ENCODE assay signal across 31 cellular contexts in genomic region chr3:23655749-23656148, GRCh38.
"Had no signal": no experiment of that assay in that cellular context is flagged by ENCODE, and none has a peak within 500 bp of the region (broad histone marks: within the 10 kb centered on the region; RNA-seq: fewer than 3 reads in every experiment).

No MANE protein-coding gene starts in this region.

- H3K4me1 ChIP-seq: body of pancreas, breast epithelium had no signal

- FAIRE-seq: astrocyte had no signal

- DNase-seq: activated B cell treated with CpG ODN at 0.5 μM for 24 hours; activated CD4-positive, alpha-beta memory T cell treated with anti-CD3 and anti-CD28 coated beads for 36 hours; activated CD4-positive, alpha-beta T cell treated with anti-CD3 and anti-CD28 coated beads for 4 hours; activated CD4-positive, alpha-beta T cell treated with anti-CD3 and anti-CD28 coated beads, Interleukin-2, amount 50 U/mL, for 1 hour; activated CD4-positive, CD25-positive, alpha-beta regulatory T cell treated with anti-CD3 and anti-CD28 coated beads, Interleukin-2, amount 50 U/mL, for 72 hours; activated CD8-positive, alpha-beta memory T cell treated with anti-CD3 and anti-CD28 coated beads, Interleukin-2, amount 50 U/mL, for 4 hours; activated gamma-delta T cell treated with Interleukin-2 at 50 U/mL for 16 hours; activated naive CD4-positive, alpha-beta T cell treated with anti-CD3 and anti-CD28 coated beads for 36 hours; activated T-cell treated with anti-CD3 and anti-CD28 coated beads for 4 hours; activated T-cell treated with anti-CD3 and anti-CD28 coated beads, Interleukin-2, amount 50 U/mL, for 4 hours; adrenal gland; body of pancreas; NCI-H1048; NCI-H1105 treated with DMSO at 0.1 percent for 48 hours; NCI-H1436 treated with DMSO at 0.1 percent for 48 hours; NCI-H1694 treated with DMSO at 0.1 percent for 48 hours; NCI-H2029; NCI-H345; NCI-H524 treated with DMSO at 0.1 percent for 48 hours; NCI-H748 treated with DMSO at 0.1 percent for 48 hours; SHP77; SJCRH30; T-helper 1 cell; T-helper 2 cell; T-helper 9 cell had no signal

- H3K27ac ChIP-seq: adrenal gland, body of pancreas, breast epithelium, SJCRH30, SK-N-MC, VCaP had no signal

- H3K9me3 ChIP-seq: adrenal gland, body of pancreas had no signal

- H3K36me3 ChIP-seq: adrenal gland, breast epithelium, SJCRH30 had no signal

- H3K4me3 ChIP-seq: adrenal gland, body of pancreas, breast epithelium, SJCRH30, SK-N-MC had no signal

- ATAC-seq: activated naive CD4-positive, alpha-beta T cell treated with anti-CD3 and anti-CD28 coated beads, Interleukin-2, amount 50 U/mL, for 72 hours; activated T-cell treated with anti-CD3 and anti-CD28 coated beads, Interleukin-2, amount 50 U/mL, for 4 hours; body of pancreas; Panc1 had no signal

- H3K27me3 ChIP-seq: adrenal gland, body of pancreas, breast epithelium, SJCRH30 had no signal
